2 cellular contexts compared by ENCODE assay signal in the genomic region with DNA sequence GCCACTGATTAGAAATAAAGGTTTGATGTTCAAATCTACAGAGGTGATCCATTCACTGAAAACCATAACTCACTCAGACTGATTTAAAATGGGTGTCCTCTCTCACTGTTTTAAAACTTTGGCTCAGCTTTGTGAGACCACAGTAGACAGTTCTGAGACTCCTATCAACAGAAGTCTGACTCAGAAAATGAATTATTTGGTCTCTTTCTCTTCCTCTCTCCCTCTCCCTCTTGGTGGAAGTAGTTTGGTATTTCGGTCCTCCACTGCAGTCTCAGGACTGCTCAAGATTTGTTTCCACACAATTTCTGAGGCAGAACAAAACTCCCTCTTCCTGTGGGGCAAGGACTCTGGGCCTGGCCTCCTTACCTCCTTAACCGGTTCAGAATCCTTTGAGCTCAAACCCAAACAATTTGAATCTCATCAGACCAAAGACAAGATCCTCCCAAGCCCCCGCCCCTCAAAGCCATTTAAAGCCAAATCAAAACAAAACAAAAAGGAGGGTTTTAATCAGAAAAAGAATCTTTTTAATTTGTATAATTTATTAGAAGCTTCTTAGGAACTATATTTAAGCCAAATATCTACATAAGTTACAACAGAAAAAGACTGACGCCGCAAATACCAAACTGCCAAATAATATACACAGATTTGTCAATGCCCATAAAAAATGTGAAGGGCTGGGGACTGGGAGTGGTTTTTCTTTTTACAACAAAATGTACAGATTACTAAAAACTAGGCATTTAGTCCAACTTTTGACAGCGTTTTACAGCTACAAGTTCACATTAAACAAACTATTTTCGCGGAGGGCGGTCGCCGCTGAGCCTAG.
TF ChIP-seq lines count a peak whose summit lies in the region.

No MANE protein-coding gene starts in this region.

TF ChIP-seq in GM23338, 12 proteins besides CTCF, POLR2A, EP300 and RAD21:
- TF ChIP-seq NANOG (IDR thresholded peaks at IDR 0.05; ENCODE audit: borderline replicate concordance) = no peak
- TF ChIP-seq EZH2phosphoT487 (IDR thresholded peaks at IDR 0.05; ENCODE audit: unreplicated experiment) = peak; percentile 35
- TF ChIP-seq, protein P1, sequence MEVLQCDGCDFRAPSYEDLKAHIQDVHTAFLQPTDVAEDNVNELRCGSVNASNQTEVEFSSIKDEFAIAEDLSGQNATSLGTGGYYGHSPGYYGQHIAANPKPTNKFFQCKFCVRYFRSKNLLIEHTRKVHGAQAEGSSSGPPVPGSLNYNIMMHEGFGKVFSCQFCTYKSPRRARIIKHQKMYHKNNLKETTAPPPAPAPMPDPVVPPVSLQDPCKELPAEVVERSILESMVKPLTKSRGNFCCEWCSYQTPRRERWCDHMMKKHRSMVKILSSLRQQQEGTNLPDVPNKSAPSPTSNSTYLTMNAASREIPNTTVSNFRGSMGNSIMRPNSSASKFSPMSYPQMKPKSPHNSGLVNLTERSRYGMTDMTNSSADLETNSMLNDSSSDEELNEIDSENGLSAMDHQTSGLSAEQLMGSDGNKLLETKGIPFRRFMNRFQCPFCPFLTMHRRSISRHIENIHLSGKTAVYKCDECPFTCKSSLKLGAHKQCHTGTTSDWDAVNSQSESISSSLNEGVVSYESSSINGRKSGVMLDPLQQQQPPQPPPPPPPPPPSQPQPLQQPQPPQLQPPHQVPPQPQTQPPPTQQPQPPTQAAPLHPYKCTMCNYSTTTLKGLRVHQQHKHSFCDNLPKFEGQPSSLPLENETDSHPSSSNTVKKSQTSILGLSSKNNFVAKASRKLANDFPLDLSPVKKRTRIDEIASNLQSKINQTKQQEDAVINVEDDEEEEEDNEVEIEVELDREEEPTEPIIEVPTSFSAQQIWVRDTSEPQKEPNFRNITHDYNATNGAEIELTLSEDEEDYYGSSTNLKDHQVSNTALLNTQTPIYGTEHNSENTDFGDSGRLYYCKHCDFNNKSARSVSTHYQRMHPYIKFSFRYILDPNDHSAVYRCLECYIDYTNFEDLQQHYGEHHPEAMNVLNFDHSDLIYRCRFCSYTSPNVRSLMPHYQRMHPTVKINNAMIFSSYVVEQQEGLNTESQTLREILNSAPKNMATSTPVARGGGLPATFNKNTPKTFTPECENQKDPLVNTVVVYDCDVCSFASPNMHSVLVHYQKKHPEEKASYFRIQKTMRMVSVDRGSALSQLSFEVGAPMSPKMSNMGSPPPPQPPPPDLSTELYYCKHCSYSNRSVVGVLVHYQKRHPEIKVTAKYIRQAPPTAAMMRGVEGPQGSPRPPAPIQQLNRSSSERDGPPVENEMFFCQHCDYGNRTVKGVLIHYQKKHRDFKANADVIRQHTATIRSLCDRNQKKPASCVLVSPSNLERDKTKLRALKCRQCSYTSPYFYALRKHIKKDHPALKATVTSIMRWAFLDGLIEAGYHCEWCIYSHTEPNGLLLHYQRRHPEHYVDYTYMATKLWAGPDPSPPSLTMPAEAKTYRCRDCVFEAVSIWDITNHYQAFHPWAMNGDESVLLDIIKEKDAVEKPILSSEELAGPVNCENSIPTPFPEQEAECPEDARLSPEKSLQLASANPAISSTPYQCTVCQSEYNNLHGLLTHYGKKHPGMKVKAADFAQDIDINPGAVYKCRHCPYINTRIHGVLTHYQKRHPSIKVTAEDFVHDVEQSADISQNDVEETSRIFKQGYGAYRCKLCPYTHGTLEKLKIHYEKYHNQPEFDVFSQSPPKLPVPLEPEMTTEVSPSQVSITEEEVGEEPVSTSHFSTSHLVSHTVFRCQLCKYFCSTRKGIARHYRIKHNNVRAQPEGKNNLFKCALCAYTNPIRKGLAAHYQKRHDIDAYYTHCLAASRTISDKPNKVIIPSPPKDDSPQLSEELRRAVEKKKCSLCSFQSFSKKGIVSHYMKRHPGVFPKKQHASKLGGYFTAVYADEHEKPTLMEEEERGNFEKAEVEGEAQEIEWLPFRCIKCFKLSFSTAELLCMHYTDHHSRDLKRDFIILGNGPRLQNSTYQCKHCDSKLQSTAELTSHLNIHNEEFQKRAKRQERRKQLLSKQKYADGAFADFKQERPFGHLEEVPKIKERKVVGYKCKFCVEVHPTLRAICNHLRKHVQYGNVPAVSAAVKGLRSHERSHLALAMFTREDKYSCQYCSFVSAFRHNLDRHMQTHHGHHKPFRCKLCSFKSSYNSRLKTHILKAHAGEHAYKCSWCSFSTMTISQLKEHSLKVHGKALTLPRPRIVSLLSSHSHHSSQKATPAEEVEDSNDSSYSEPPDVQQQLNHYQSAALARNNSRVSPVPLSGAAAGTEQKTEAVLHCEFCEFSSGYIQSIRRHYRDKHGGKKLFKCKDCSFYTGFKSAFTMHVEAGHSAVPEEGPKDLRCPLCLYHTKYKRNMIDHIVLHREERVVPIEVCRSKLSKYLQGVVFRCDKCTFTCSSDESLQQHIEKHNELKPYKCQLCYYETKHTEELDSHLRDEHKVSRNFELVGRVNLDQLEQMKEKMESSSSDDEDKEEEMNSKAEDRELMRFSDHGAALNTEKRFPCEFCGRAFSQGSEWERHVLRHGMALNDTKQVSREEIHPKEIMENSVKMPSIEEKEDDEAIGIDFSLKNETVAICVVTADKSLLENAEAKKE (CRISPR knock-in tag; IDR thresholded peaks at IDR 0.05) = no peak
- no peak for TF ChIP-seq CREB1 (CRISPR knock-in tag; IDR thresholded peaks at IDR 0.05; ENCODE audit: low read depth)
- TF ChIP-seq JUNB (IDR thresholded peaks at IDR 0.05; ENCODE audit: unreplicated experiment) = no peak
- TF ChIP-seq EZH2 (IDR thresholded peaks at IDR 0.05; ENCODE audit: low read depth, unreplicated experiment) = peak; percentile 97

TF ChIP-seq in WTC11, 78 proteins besides CTCF, POLR2A, EP300 and RAD21:
- TF ChIP-seq FOXJ3 (CRISPR knock-in tag; IDR thresholded peaks at IDR 0.05; ENCODE audit: borderline replicate concordance) (no peak), SMAD3 (CRISPR knock-in tag; IDR thresholded peaks at IDR 0.05; ENCODE audit: borderline replicate concordance) (no peak)
